In genomic region chr18:77065221-77065981, GRCh38 we compare ENCODE assay signal across 8 cellular contexts.
DNase-seq lines count a peak whose midpoint lies in the region; ATAC-seq, FAIRE-seq and TF ChIP-seq lines count a peak whose summit lies in the region.

No MANE protein-coding gene starts in this region.

- TF ChIP-seq CTCF in liver (IDR thresholded peaks at IDR 0.05; ENCODE audit: low read depth, low read length, missing input control) (no peak), HepG2 (CRISPR knock-in tag; IDR thresholded peaks at IDR 0.05) (no peak), dorsolateral prefrontal cortex (IDR thresholded peaks at IDR 0.05 in 54 of 56, conservative IDR thresholded peaks at IDR 0.05 in 2 of 56; ENCODE audit: low read depth in 1 of 56, partially characterized antibody in 56 of 56) (no peak), omental fat pad (IDR thresholded peaks at IDR 0.05) (no peak)

- no peaks in the 10 kb centered on the region for H3K27me3 ChIP-seq in liver (ENCODE audit: control insufficient read depth in 4 of 4, insufficient read depth in 4 of 4, low read length in 3 of 4)
- no peaks in the 10 kb centered on the region for H3K27me3 ChIP-seq in HepG2 (ENCODE audit: control insufficient read depth in 1 of 2, insufficient read depth in 2 of 2, low read length in 2 of 2)
- H3K27me3 ChIP-seq in dorsolateral prefrontal cortex = no peaks in the 10 kb centered on the region

- no peak for FAIRE-seq in HepG2 (lab: Jason Lieb, UNC)

- CTCF ChIA-PET in HepG2 (lab: Yijun Ruan, JAX; ENCODE audit: low intra/inter-chr PET ratio, low total read pairs) = no interaction called here

- peaks cover 0 to 8% (median 3%) of the 10 kb centered on the region in 4 donors for H3K4me1 ChIP-seq in liver (ENCODE audit: control insufficient read depth in 4 of 4, insufficient read depth in 4 of 4, low read length in 3 of 4)
- H3K4me1 ChIP-seq in HepG2 (ENCODE audit: insufficient read depth, low read length) = peaks cover 22% of the 10 kb centered on the region

- no peak overlapping the region for H3K9ac ChIP-seq in liver (ENCODE audit: low read depth in 1 of 2, low read length in 2 of 2)
- H3K9ac ChIP-seq in HepG2 (ENCODE audit: insufficient read depth, low read depth, low read length) = no peak overlapping the region

- DNase-seq in HepG2 (ENCODE audit: low spot score) = no peak
- DNase-seq in T1000 (lab: John Stamatoyannopoulos, UW) = peak; percentile 7
- DNase-seq in dorsolateral prefrontal cortex = peak in 2 of 10 donors; percentile 47 to 55
- no peak for DNase-seq in omental fat pad (ENCODE audit: low spot score)
- no peak for DNase-seq in G401 (ENCODE audit: low spot score)
- no peak for DNase-seq in effector CD8-positive, alpha-beta T cell (lab: John Stamatoyannopoulos, UW)

- no peak overlapping the region for H3K4me3 ChIP-seq in liver (ENCODE audit: low read depth in 1 of 3, low read length in 3 of 3)
- H3K4me3 ChIP-seq in HepG2 (replicated peaks in 1 of 3; ENCODE audit: insufficient read depth in 1 of 3, low read depth in 2 of 3, low read length in 3 of 3) = no peak overlapping the region
- no peak overlapping the region for H3K4me3 ChIP-seq in dorsolateral prefrontal cortex

- no peak for TF ChIP-seq EP300 in HepG2 (IDR thresholded peaks at IDR 0.05; ENCODE audit: low read depth in 2 of 2, low read length in 2 of 2)
- no peak for TF ChIP-seq EP300 in HepG2 (CRISPR knock-in tag; IDR thresholded peaks at IDR 0.05; ENCODE audit: borderline replicate concordance)

- H3K4me2 ChIP-seq in HepG2 (ENCODE audit: low read depth, low read length) = no peak overlapping the region

- TF ChIP-seq POLR2A in HepG2 (IDR thresholded peaks at IDR 0.05; ENCODE audit: insufficient read depth in 1 of 2, low read depth in 2 of 2, low read length in 2 of 2) = no peak

- no peaks in the 10 kb centered on the region for H4K20me1 ChIP-seq in HepG2 (ENCODE audit: insufficient read depth, low read length)

- no peak for TF ChIP-seq RAD21 in liver (IDR thresholded peaks at IDR 0.05)
- no peak for TF ChIP-seq RAD21 in HepG2 (CRISPR knock-in tag; IDR thresholded peaks at IDR 0.05)

- intact Hi-C loops in HepG2 (cut with micrococcal nuclease; ENCODE audit: unreplicated experiment) (no loop called here), dorsolateral prefrontal cortex (cut with DNase I) (loop anchor here in 1 of 2 donors (5.0 kb wide), 2 partner anchors 67 to 147 kb away; partner anchors contain the start of gene MBP)

- H3K9me3 ChIP-seq in liver (ENCODE audit: control insufficient read depth in 4 of 4, low read length in 3 of 4) = no peaks in the 10 kb centered on the region
- H3K9me3 ChIP-seq in HepG2 (ENCODE audit: low read length) = no peaks in the 10 kb centered on the region

- BruUV-seq in HepG2 (replicated peaks; lab: Mats Ljungman, UMichigan) = no TSS peak

- in situ Hi-C loops in HepG2 (cut with HindIII; ENCODE audit: extremely low pct_ligation_motif_present, low pct_unique_long_range_greater_than_20kb) (no loop called here), G401 (cut with HindIII; ENCODE audit: low sequenced_read_pairs) (no loop called here)

- ATAC-seq in HepG2 = no peak
- peak; percentile 20 for ATAC-seq in HG03565 (IDR thresholded peaks at IDR 0.05; ENCODE audit: unreplicated experiment)
- peak; percentile 39 for ATAC-seq in omental fat pad (ENCODE audit: low FRiP score)

- 77% methylated on average over 13 of the region's 13 CpGs for WGBS in liver
- 84% methylated on average over 13 of the region's 13 CpGs for WGBS in HepG2 (ENCODE audit: low lambda C conversion rate)

- POLR2A ChIA-PET in HepG2 (lab: Yijun Ruan, JAX) = no interaction called here

- H3K36me3 ChIP-seq in liver (ENCODE audit: control insufficient read depth in 4 of 4, insufficient read depth in 3 of 4, low read depth in 1 of 4, low read length in 3 of 4) (peaks cover 3 to 23% (median 11%) of the 10 kb centered on the region in 4 donors), HepG2 (replicated peaks in 1 of 2; ENCODE audit: control insufficient read depth in 1 of 2, insufficient read depth in 2 of 2, low read length in 2 of 2) (no peaks in the 10 kb centered on the region; a peak in 2 of 5 replicates)

- no peak overlapping the region for H2AFZ ChIP-seq in HepG2 (ENCODE audit: low read length)

- no peaks in the 10 kb centered on the region for H3K79me2 ChIP-seq in HepG2 (ENCODE audit: insufficient read depth, low read length)

- H3K27ac ChIP-seq in liver (ENCODE audit: low read depth in 1 of 2, low read length in 2 of 2) (peak overlapping the region; percentile 39 to 72), HepG2 (ENCODE audit: extremely low read length, insufficient read depth, low read length) (no peak overlapping the region), dorsolateral prefrontal cortex (peak overlapping the region in 39 of 59 donors; percentile 7 to 87 (median 59))

TF ChIP-seq in liver, 16 proteins besides CTCF, POLR2A, EP300 and RAD21:
- TF ChIP-seq SP1 (IDR thresholded peaks at IDR 0.05) (peak; percentile 13), JUND (IDR thresholded peaks at IDR 0.05) (peak; percentile 63 to 76), EGR1 (IDR thresholded peaks at IDR 0.05; ENCODE audit: low read depth in 2 of 2) (no peak)

TF ChIP-seq in HepG2, 621 proteins besides CTCF, POLR2A, EP300 and RAD21 (continues in another document):
- no peak for TF ChIP-seq IKZF5 (CRISPR knock-in tag; IDR thresholded peaks at IDR 0.05)
- no peak for TF ChIP-seq ZNF12 (CRISPR knock-in tag; IDR thresholded peaks at IDR 0.05)
- TF ChIP-seq, protein P1, sequence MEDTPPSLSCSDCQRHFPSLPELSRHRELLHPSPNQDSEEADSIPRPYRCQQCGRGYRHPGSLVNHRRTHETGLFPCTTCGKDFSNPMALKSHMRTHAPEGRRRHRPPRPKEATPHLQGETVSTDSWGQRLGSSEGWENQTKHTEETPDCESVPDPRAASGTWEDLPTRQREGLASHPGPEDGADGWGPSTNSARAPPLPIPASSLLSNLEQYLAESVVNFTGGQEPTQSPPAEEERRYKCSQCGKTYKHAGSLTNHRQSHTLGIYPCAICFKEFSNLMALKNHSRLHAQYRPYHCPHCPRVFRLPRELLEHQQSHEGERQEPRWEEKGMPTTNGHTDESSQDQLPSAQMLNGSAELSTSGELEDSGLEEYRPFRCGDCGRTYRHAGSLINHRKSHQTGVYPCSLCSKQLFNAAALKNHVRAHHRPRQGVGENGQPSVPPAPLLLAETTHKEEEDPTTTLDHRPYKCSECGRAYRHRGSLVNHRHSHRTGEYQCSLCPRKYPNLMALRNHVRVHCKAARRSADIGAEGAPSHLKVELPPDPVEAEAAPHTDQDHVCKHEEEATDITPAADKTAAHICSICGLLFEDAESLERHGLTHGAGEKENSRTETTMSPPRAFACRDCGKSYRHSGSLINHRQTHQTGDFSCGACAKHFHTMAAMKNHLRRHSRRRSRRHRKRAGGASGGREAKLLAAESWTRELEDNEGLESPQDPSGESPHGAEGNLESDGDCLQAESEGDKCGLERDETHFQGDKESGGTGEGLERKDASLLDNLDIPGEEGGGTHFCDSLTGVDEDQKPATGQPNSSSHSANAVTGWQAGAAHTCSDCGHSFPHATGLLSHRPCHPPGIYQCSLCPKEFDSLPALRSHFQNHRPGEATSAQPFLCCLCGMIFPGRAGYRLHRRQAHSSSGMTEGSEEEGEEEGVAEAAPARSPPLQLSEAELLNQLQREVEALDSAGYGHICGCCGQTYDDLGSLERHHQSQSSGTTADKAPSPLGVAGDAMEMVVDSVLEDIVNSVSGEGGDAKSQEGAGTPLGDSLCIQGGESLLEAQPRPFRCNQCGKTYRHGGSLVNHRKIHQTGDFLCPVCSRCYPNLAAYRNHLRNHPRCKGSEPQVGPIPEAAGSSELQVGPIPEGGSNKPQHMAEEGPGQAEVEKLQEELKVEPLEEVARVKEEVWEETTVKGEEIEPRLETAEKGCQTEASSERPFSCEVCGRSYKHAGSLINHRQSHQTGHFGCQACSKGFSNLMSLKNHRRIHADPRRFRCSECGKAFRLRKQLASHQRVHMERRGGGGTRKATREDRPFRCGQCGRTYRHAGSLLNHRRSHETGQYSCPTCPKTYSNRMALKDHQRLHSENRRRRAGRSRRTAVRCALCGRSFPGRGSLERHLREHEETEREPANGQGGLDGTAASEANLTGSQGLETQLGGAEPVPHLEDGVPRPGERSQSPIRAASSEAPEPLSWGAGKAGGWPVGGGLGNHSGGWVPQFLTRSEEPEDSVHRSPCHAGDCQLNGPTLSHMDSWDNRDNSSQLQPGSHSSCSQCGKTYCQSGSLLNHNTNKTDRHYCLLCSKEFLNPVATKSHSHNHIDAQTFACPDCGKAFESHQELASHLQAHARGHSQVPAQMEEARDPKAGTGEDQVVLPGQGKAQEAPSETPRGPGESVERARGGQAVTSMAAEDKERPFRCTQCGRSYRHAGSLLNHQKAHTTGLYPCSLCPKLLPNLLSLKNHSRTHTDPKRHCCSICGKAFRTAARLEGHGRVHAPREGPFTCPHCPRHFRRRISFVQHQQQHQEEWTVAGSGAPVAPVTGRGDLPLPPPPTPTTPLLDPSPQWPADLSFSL (CRISPR knock-in tag; IDR thresholded peaks at IDR 0.05) = no peak
- TF ChIP-seq, protein P2, sequence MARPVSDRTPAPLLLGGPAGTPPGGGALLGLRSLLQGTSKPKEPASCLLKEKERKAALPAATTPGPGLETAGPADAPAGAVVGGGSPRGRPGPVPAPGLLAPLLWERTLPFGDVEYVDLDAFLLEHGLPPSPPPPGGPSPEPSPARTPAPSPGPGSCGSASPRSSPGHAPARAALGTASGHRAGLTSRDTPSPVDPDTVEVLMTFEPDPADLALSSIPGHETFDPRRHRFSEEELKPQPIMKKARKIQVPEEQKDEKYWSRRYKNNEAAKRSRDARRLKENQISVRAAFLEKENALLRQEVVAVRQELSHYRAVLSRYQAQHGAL (CRISPR knock-in tag; IDR thresholded peaks at IDR 0.05; ENCODE audit: not compliant biosample characterization) = no peak
- no peak for TF ChIP-seq ZSCAN29 (CRISPR knock-in tag; conservative IDR thresholded peaks at IDR 0.05)
- no peak for TF ChIP-seq ZNF724P (CRISPR knock-in tag; IDR thresholded peaks at IDR 0.05; ENCODE audit: borderline replicate concordance)
- TF ChIP-seq FOXA3 (CRISPR knock-in tag; IDR thresholded peaks at IDR 0.05) = no peak
